ENCODE assay signal across 17 cellular contexts in the genomic region with DNA sequence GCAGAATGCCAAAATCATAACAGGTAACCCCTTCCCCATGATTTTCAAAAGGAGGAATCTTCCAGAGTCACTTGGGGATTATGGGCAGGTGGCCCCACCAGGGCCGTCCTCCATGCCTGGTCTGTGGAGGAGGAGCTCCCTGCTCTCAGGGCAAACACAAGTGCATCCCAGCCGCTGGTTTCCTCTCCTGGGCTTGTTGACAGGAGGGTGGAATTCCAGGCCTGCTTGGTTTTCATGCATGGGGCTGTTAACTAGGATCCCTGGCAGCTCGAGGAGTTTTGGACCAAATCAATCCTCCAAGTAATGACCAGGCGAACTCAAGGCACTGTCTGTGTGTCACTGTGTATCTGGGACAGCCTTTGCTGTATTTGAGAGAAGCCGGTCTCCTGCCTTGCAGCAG. TPM values are rescaled to one million over a fixed set of nuclear protein-coding genes. Genes with fewer than 3 reads are reported as not detected.
DNase-seq lines count a peak whose midpoint lies in the region; ATAC-seq and TF ChIP-seq lines count a peak whose summit lies in the region.
"Had no signal": no experiment of that assay in that cellular context is flagged by ENCODE, and none has a peak within 500 bp of the region (broad histone marks: within the 10 kb centered on the region; RNA-seq: fewer than 3 reads in every experiment).

No MANE protein-coding gene starts in this region.

- H3K27me3 Mint-ChIP-seq in MCF 10A (ENCODE audit: insufficient read depth, unreplicated experiment), result no peaks in the 10 kb centered on the region
- H3K27me3 Mint-ChIP-seq in activated CD4-positive, alpha-beta memory T cell treated with anti-CD3 and anti-CD28 coated beads, Interleukin-2, amount 10 ng/mL, durations not matched to agents 7 days and 5 days, result no peaks in the 10 kb centered on the region

- H3K4me1 Mint-ChIP-seq in MCF 10A (ENCODE audit: insufficient read depth, unreplicated experiment), result peaks cover 42% of the 10 kb centered on the region
- peaks cover 52% of the 10 kb centered on the region for H3K4me1 Mint-ChIP-seq in stimulated activated effector memory CD8-positive, alpha-beta T cell treated with anti-CD3 and anti-CD28 coated beads, Interleukin-12 subunit alpha, Interleukin-12 subunit beta, amount 100 ng/mL, for 72 hours
- H3K4me1 Mint-ChIP-seq in activated CD4-positive, alpha-beta memory T cell treated with anti-CD3 and anti-CD28 coated beads, Interleukin-2, amount 10 ng/mL, durations not matched to agents 7 days and 5 days, result peaks cover 45% of the 10 kb centered on the region
- H3K4me1 Mint-ChIP-seq: naive B cell had no signal

- TF ChIP-seq POLR2A in body of pancreas (IDR thresholded peaks at IDR 0.05), result no peak

- H3K4me3 ChIP-seq in body of pancreas, result no peak overlapping the region
- H3K4me3 ChIP-seq: lower lobe of right lung, uterus had no signal

- intact Hi-C loops in MCF 10A (cut with micrococcal nuclease), result no loop called here
- intact Hi-C loops in body of pancreas (cut with DNase I), result no loop called here

- H3K36me3 Mint-ChIP-seq in MCF 10A (ENCODE audit: insufficient read depth, unreplicated experiment), result no peaks in the 10 kb centered on the region
- H3K36me3 Mint-ChIP-seq in stimulated activated effector memory CD8-positive, alpha-beta T cell treated with anti-CD3 and anti-CD28 coated beads, Interleukin-12 subunit alpha, Interleukin-12 subunit beta, amount 100 ng/mL, for 72 hours, result no peaks in the 10 kb centered on the region
- peaks cover 13% of the 10 kb centered on the region for H3K36me3 Mint-ChIP-seq in activated CD4-positive, alpha-beta memory T cell treated with anti-CD3 and anti-CD28 coated beads, Interleukin-2, amount 10 ng/mL, durations not matched to agents 7 days and 5 days (ENCODE audit: low read depth)
- H3K36me3 Mint-ChIP-seq: naive B cell had no signal

- H3K36me3 ChIP-seq in body of pancreas (replicated peaks in 1 of 2; ENCODE audit: insufficient read depth in 1 of 2, low read depth in 2 of 2), result no peaks in the 10 kb centered on the region
- H3K36me3 ChIP-seq: lower lobe of right lung, uterus had no signal

- peak overlapping the region; percentile 29 for H3K4me3 Mint-ChIP-seq in MCF 10A (ENCODE audit: unreplicated experiment)
- H3K4me3 Mint-ChIP-seq in stimulated activated effector memory CD8-positive, alpha-beta T cell treated with anti-CD3 and anti-CD28 coated beads, Interleukin-12 subunit alpha, Interleukin-12 subunit beta, amount 100 ng/mL, for 72 hours, result no peak overlapping the region
- no peak overlapping the region for H3K4me3 Mint-ChIP-seq in activated CD4-positive, alpha-beta memory T cell treated with anti-CD3 and anti-CD28 coated beads, Interleukin-2, amount 10 ng/mL, durations not matched to agents 7 days and 5 days
- H3K4me3 Mint-ChIP-seq: activated CD8-positive, alpha-beta T cell treated with anti-CD3 and anti-CD28 coated beads, Interleukin-2, amount 10 ng/mL, durations not matched to agents 7 days and 5 days; activated naive CD4-positive, alpha-beta T cell treated with anti-CD3 and anti-CD28 coated beads for 36 hours; naive B cell had no signal

- POLR2A ChIA-PET in MCF 10A (lab: Yijun Ruan, JAX), result interaction anchor here (0.6 to 5.6 kb wide), 17 partner anchors 9 to 732 kb away, joined by 3 to 93 read pairs (median 4); no protein-coding TSS in a partner anchor
- POLR2A ChIA-PET in activated CD4-positive, alpha-beta memory T cell treated with anti-CD3 and anti-CD28 coated beads, Interleukin-2, amount 10 ng/mL, durations not matched to agents 7 days and 5 days (lab: Charles Lee), result interaction anchor here (0.6 kb wide), 1 partner anchor 782 kb away, joined by 3 read pairs; no protein-coding TSS in a partner anchor

- TF ChIP-seq CTCF in MCF 10A (IDR thresholded peaks at IDR 0.05; ENCODE audit: unreplicated experiment), result no peak
- no peak for TF ChIP-seq CTCF in body of pancreas (IDR thresholded peaks at IDR 0.05)

- BruUV-seq in MCF 10A (replicated peaks; lab: Mats Ljungman, UMichigan), result no TSS peak

- ATAC-seq in stimulated activated effector memory CD8-positive, alpha-beta T cell treated with anti-CD3 and anti-CD28 coated beads, Interleukin-12 subunit alpha, Interleukin-12 subunit beta, amount 100 ng/mL, for 72 hours, result no peak
- ATAC-seq in body of pancreas, result no peak
- ATAC-seq: activated CD8-positive, alpha-beta T cell treated with anti-CD3 and anti-CD28 coated beads, Interleukin-2, amount 10 ng/mL, durations not matched to agents 7 days and 5 days had no signal

- CTCF ChIA-PET in MCF 10A (lab: Yijun Ruan, JAX), result interaction anchor here (0.6 kb wide), 1 partner anchor 405 kb away, joined by 3 read pairs; no protein-coding TSS in a partner anchor
- CTCF ChIA-PET in activated CD4-positive, alpha-beta memory T cell treated with anti-CD3 and anti-CD28 coated beads, Interleukin-2, amount 10 ng/mL, durations not matched to agents 7 days and 5 days (lab: Charles Lee), result interaction anchor here (0.6 to 1.4 kb wide), 3 partner anchors 11 to 255 kb away, joined by 3 to 4 read pairs (median 4); no protein-coding TSS in a partner anchor

- H3K9me3 ChIP-seq in body of pancreas, result no peaks in the 10 kb centered on the region

- H3K27ac ChIP-seq in body of pancreas, result no peak overlapping the region
- H3K27ac ChIP-seq: lower lobe of right lung, uterus had no signal

- DNase-seq in activated effector memory CD4-positive, alpha-beta T cell treated with anti-CD3 and anti-CD28 coated beads, Interleukin-2, amount 50 U/mL, for 16 hours, result peak; percentile 47
- no peak for DNase-seq in activated effector memory CD4-positive, alpha-beta T cell treated with Interleukin-2 at 50 U/mL for 16 hours
- DNase-seq in MCF 10A (ENCODE audit: unreplicated experiment) (no peak), left kidney (ENCODE audit: low read depth, low spot score) (peak; percentile 33), body of pancreas (no peak), NCI-H345 treated with DMSO at 0.1 percent for 48 hours (lab: John Stamatoyannopoulos, UW; ENCODE audit: unreplicated experiment) (no peak)
- no peak for DNase-seq in stimulated activated effector memory CD8-positive, alpha-beta T cell treated with anti-CD3 and anti-CD28 coated beads, Interleukin-12 subunit alpha, Interleukin-12 subunit beta, amount 100 ng/mL, for 72 hours (ENCODE audit: low spot score in 2 of 2)
- no peak for DNase-seq in activated CD4-positive, alpha-beta memory T cell treated with anti-CD3 and anti-CD28 coated beads, Interleukin-2, amount 10 ng/mL, durations not matched to agents 7 days and 5 days
- DNase-seq: activated CD8-positive, alpha-beta T cell treated with anti-CD3 and anti-CD28 coated beads, Interleukin-2, amount 10 ng/mL, durations not matched to agents 7 days and 5 days; activated naive CD4-positive, alpha-beta T cell treated with anti-CD3 and anti-CD28 coated beads for 36 hours; foreskin keratinocyte; GDM1; naive B cell; retina; stimulated activated CD8-positive, alpha-beta memory T cell treated with anti-CD3 and anti-CD28 coated beads, Interleukin-4, amount 100 ng/mL, for 48 hours; uterus had no signal

- peak overlapping the region; percentile 55 for H3K27ac Mint-ChIP-seq in MCF 10A (ENCODE audit: low read depth, unreplicated experiment)
- H3K27ac Mint-ChIP-seq in stimulated activated effector memory CD8-positive, alpha-beta T cell treated with anti-CD3 and anti-CD28 coated beads, Interleukin-12 subunit alpha, Interleukin-12 subunit beta, amount 100 ng/mL, for 72 hours, result peak overlapping the region; percentile 68
- H3K27ac Mint-ChIP-seq in activated CD4-positive, alpha-beta memory T cell treated with anti-CD3 and anti-CD28 coated beads, Interleukin-2, amount 10 ng/mL, durations not matched to agents 7 days and 5 days, result no peak overlapping the region
- H3K27ac Mint-ChIP-seq: activated CD8-positive, alpha-beta T cell treated with anti-CD3 and anti-CD28 coated beads, Interleukin-2, amount 10 ng/mL, durations not matched to agents 7 days and 5 days; activated naive CD4-positive, alpha-beta T cell treated with anti-CD3 and anti-CD28 coated beads for 36 hours; naive B cell had no signal

- WGBS in body of pancreas, 2 donors, result 94 to 100% methylated on average over 1 to 5 of the region's 5 CpGs

- peaks cover 10% of the 10 kb centered on the region for H3K9me3 Mint-ChIP-seq in MCF 10A (ENCODE audit: unreplicated experiment)
- H3K9me3 Mint-ChIP-seq in stimulated activated effector memory CD8-positive, alpha-beta T cell treated with anti-CD3 and anti-CD28 coated beads, Interleukin-12 subunit alpha, Interleukin-12 subunit beta, amount 100 ng/mL, for 72 hours, result peaks cover 4% of the 10 kb centered on the region
- peaks cover 10% of the 10 kb centered on the region for H3K9me3 Mint-ChIP-seq in activated CD4-positive, alpha-beta memory T cell treated with anti-CD3 and anti-CD28 coated beads, Interleukin-2, amount 10 ng/mL, durations not matched to agents 7 days and 5 days

- H3K4me1 ChIP-seq in body of pancreas, result peaks cover 11% of the 10 kb centered on the region
- H3K4me1 ChIP-seq: uterus had no signal

- no peaks in the 10 kb centered on the region for H3K27me3 ChIP-seq in body of pancreas
- H3K27me3 ChIP-seq: foreskin keratinocyte, uterus had no signal

RNA-seq across cellular contexts. Expression of gene FOSL2, which starts 45.3 kb away (rescaled TPM):
- total RNA-seq in MCF 10A (2022) (122 and 141 TPM in 2 replicates), body of pancreas (10 to 100 TPM; 27.5 to 33.9 TPM)
- total RNA-seq in activated CD4-positive, alpha-beta memory T cell treated with anti-CD3 and anti-CD28 coated beads, Interleukin-2, amount 10 ng/mL, durations not matched to agents 7 days and 5 days, result 100 to 1,000 TPM in 1 of 2 experiments, 10 to 100 TPM in 1; 96.4 to 100 TPM

RNA-seq across cellular contexts. Expression of gene PLB1, which starts 57.9 kb away (rescaled TPM):
- total RNA-seq in MCF 10A (2022), result 0.91 and 1.8 TPM in 2 replicates
- total RNA-seq in activated CD4-positive, alpha-beta memory T cell treated with anti-CD3 and anti-CD28 coated beads, Interleukin-2, amount 10 ng/mL, durations not matched to agents 7 days and 5 days, result 1 to 10 TPM; 1.1 to 1.2 TPM
- total RNA-seq in body of pancreas, result 10 to 100 TPM in 1 of 2 donors, 1 to 10 TPM in 1; 1.0 to 12.9 TPM

Comparison
In these comparisons a context has a peak if more than half of its experiments do, and no peak if none do; other contexts are left out.
1. DNase-seq: peak in activated effector memory CD4-positive, alpha-beta T cell treated with anti-CD3 and anti-CD28 coated beads, Interleukin-2, amount 50 U/mL, for 16 hours (single experiment) and left kidney (single experiment); none in activated effector memory CD4-positive, alpha-beta T cell treated with Interleukin-2 at 50 U/mL for 16 hours (single experiment), MCF 10A (single experiment), stimulated activated effector memory CD8-positive, alpha-beta T cell treated with anti-CD3 and anti-CD28 coated beads, Interleukin-12 subunit alpha, Interleukin-12 subunit beta, amount 100 ng/mL, for 72 hours (0 of 2), activated CD4-positive, alpha-beta memory T cell treated with anti-CD3 and anti-CD28 coated beads, Interleukin-2, amount 10 ng/mL, durations not matched to agents 7 days and 5 days (single experiment), body of pancreas (0 of 4) and NCI-H345 treated with DMSO at 0.1 percent for 48 hours (single experiment).